ENCODE assay signal across 9 cellular contexts in the genomic region with DNA sequence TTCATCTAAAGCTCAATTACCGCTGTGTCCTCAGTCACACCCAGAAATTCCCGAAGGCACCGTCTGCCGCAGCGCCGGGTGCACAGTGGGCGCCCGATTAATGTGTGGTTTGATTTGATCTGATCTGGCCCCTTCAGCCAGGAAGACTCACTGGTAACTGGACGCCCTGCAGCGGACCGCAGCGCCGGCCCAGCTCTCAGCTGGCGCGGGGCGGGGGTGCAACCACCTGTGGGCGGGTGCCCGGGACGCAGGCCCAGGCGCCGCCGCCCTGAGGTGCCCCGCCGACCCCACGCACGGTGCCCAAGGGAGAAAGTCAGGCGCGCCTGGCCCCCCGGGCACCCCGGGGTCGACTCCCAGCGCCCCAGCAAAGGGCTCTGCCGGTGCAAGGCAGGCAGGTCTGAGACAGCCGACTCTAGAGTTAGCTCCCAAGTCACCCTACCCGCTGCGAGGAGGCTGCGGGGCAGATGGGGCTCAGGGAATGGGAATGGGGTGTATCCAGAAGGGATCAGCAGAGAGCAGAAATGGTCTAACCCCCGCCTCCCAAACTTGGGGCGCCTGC. TPM values are rescaled to one million over a fixed set of nuclear protein-coding genes. Genes with fewer than 3 reads are reported as not detected.
A peak's percentile ranks its signal among the peaks of the same experiment; 100 is the strongest.
DNase-seq lines count a peak whose midpoint lies in the region; ATAC-seq, FAIRE-seq and TF ChIP-seq lines count a peak whose summit lies in the region.
"Had no signal": no experiment of that assay in that cellular context is flagged by ENCODE, and none has a peak within 500 bp of the region (broad histone marks: within the 10 kb centered on the region; RNA-seq: fewer than 3 reads in every experiment).

No MANE protein-coding gene starts in this region.

- dilution Hi-C loops in keratinocyte (cut with MboI; ENCODE audit: extremely low pct_ligation_motif_present, low sequenced_read_pairs): no loop called here

- peaks cover 68% of the 10 kb centered on the region for H3K27me3 Mint-ChIP-seq in activated T-helper 2 cell treated with anti-CD3 and anti-CD28 coated beads, Interferon-gamma antibody, Interleukin-2, Interleukin-4, amounts not matched to agents 10 μg/mL and 5 μg/mL and 100 μg/mL, durations not matched to agents 14 hours and 24 hours and 36 hours (ENCODE audit: low read depth)

- intact Hi-C loops in activated T-helper 2 cell treated with anti-CD3 and anti-CD28 coated beads, Interferon-gamma antibody, Interleukin-2, Interleukin-4, amounts not matched to agents 10 μg/mL and 5 μg/mL and 100 μg/mL, durations not matched to agents 14 hours and 24 hours and 36 hours (cut with micrococcal nuclease): loop anchor here (10.0 kb wide), 1 partner anchor 1834 kb away; a partner anchor contains a TSS
- intact Hi-C loops in testis (cut with DNase I; ENCODE audit: low total_unique reads): no loop called here

- no peaks in the 10 kb centered on the region for H3K36me3 Mint-ChIP-seq in activated T-helper 2 cell treated with anti-CD3 and anti-CD28 coated beads, Interferon-gamma antibody, Interleukin-2, Interleukin-4, amounts not matched to agents 10 μg/mL and 5 μg/mL and 100 μg/mL, durations not matched to agents 14 hours and 24 hours and 36 hours (ENCODE audit: low read depth)

- H3K9me3 ChIP-seq in keratinocyte (ENCODE audit: control insufficient read depth, low read depth, low read length) (no peaks in the 10 kb centered on the region), testis (no peaks in the 10 kb centered on the region)

- H3K27ac ChIP-seq in keratinocyte (ENCODE audit: control insufficient read depth, insufficient read depth, low read length) (peak overlapping the region; percentile 87), testis (peak overlapping the region in 1 of 2 donors; percentile 24)

- peak overlapping the region; percentile 91 for H3K4me2 ChIP-seq in keratinocyte (ENCODE audit: control insufficient read depth, extremely low read depth, insufficient read depth, low read depth, low read length)

- H3K9me3 Mint-ChIP-seq in activated T-helper 2 cell treated with anti-CD3 and anti-CD28 coated beads, Interferon-gamma antibody, Interleukin-2, Interleukin-4, amounts not matched to agents 10 μg/mL and 5 μg/mL and 100 μg/mL, durations not matched to agents 14 hours and 24 hours and 36 hours: no peaks in the 10 kb centered on the region

- H3K9ac ChIP-seq in keratinocyte (ENCODE audit: control insufficient read depth, extremely low read depth, insufficient read depth, low read length): peak overlapping the region; percentile 76

- H3K9me1 ChIP-seq in keratinocyte (ENCODE audit: control insufficient read depth, extremely low read depth, insufficient read depth, low read length): peaks cover 10% of the 10 kb centered on the region

- H3K4me1 ChIP-seq in keratinocyte (ENCODE audit: control insufficient read depth, extremely low read depth, insufficient read depth, low read length): peaks cover 49% of the 10 kb centered on the region
- no peaks in the 10 kb centered on the region for H3K4me1 ChIP-seq in testis

- WGBS in testis, 2 donors: 12 to 15% methylated on average over 6 to 39 of the region's 39 CpGs

- peaks cover 4% of the 10 kb centered on the region for H4K20me1 ChIP-seq in keratinocyte (ENCODE audit: control insufficient read depth, extremely low read depth, insufficient read depth, low read length)

- no peak overlapping the region for H3K27ac Mint-ChIP-seq in activated T-helper 2 cell treated with anti-CD3 and anti-CD28 coated beads, Interferon-gamma antibody, Interleukin-2, Interleukin-4, amounts not matched to agents 10 μg/mL and 5 μg/mL and 100 μg/mL, durations not matched to agents 14 hours and 24 hours and 36 hours

- H3K4me3 ChIP-seq in keratinocyte (ENCODE audit: control insufficient read depth in 2 of 3, extremely low read depth in 1 of 3, insufficient read depth in 2 of 3, low read depth in 1 of 3, low read length in 3 of 3) (peak overlapping the region; percentile 67 to 69 (median 68)), testis (peak overlapping the region; percentile 44 to 60)

- peak; percentile 59 for DNase-seq in activated CD8-positive, alpha-beta memory T cell treated with anti-CD3 and anti-CD28 coated beads for 24 hours
- no peak for DNase-seq in activated CD8-positive, alpha-beta memory T cell treated with anti-CD3 and anti-CD28 coated beads, Interleukin-2, amount 50 U/mL, for 4 hours
- no peak for DNase-seq in activated T-helper 2 cell treated with anti-CD3 and anti-CD28 coated beads, Interferon-gamma antibody, Interleukin-2, Interleukin-4, amounts not matched to agents 10 μg/mL and 5 μg/mL and 100 μg/mL, durations not matched to agents 14 hours and 24 hours and 36 hours (ENCODE audit: low spot score)
- DNase-seq in keratinocyte (ENCODE audit: low read depth, low spot score) (no peak), testis (no peak), mesenteric fat pad (ENCODE audit: low spot score) (no peak)
- DNase-seq: DND-41 had no signal

- H3K36me3 ChIP-seq in keratinocyte (ENCODE audit: control insufficient read depth in 2 of 2, extremely low read depth in 1 of 2, insufficient read depth in 2 of 2, low read length in 2 of 2): no peaks in the 10 kb centered on the region
- no peaks in the 10 kb centered on the region for H3K36me3 ChIP-seq in testis (ENCODE audit: low read depth, missing control alignments)

- H3K79me2 ChIP-seq in keratinocyte (ENCODE audit: control insufficient read depth, insufficient read depth, low read length): peaks cover 6% of the 10 kb centered on the region

- no peak for TF ChIP-seq POLR2A in testis (IDR thresholded peaks at IDR 0.05)

- TF ChIP-seq CTCF in keratinocyte (optimal IDR thresholded peaks at IDR 0.05 in 1 of 3, IDR thresholded peaks at IDR 0.05 in 1 of 3, conservative IDR thresholded peaks at IDR 0.05 in 1 of 3; ENCODE audit: extremely low read depth in 1 of 3, insufficient read depth in 2 of 3, low read length in 3 of 3) (no peak), testis (IDR thresholded peaks at IDR 0.05) (no peak)

- H3K4me3 Mint-ChIP-seq in activated T-helper 2 cell treated with anti-CD3 and anti-CD28 coated beads, Interferon-gamma antibody, Interleukin-2, Interleukin-4, amounts not matched to agents 10 μg/mL and 5 μg/mL and 100 μg/mL, durations not matched to agents 14 hours and 24 hours and 36 hours (ENCODE audit: low read depth): peak overlapping the region; percentile 75

- no peak for FAIRE-seq in keratinocyte (lab: Jason Lieb, UNC)

- H2AFZ ChIP-seq in keratinocyte (ENCODE audit: control insufficient read depth, low read length): peak overlapping the region; percentile 49

- no peaks in the 10 kb centered on the region for H3K27me3 ChIP-seq in keratinocyte (ENCODE audit: control insufficient read depth, extremely low read depth, insufficient read depth, low read length)
- no peaks in the 10 kb centered on the region for H3K27me3 ChIP-seq in testis

- H3K4me1 Mint-ChIP-seq in activated T-helper 2 cell treated with anti-CD3 and anti-CD28 coated beads, Interferon-gamma antibody, Interleukin-2, Interleukin-4, amounts not matched to agents 10 μg/mL and 5 μg/mL and 100 μg/mL, durations not matched to agents 14 hours and 24 hours and 36 hours (ENCODE audit: low read depth): peaks cover 8% of the 10 kb centered on the region

- ATAC-seq in GM21381 (IDR thresholded peaks at IDR 0.05; ENCODE audit: unreplicated experiment): no peak
- ATAC-seq in activated CD4-positive, CD25-positive, alpha-beta regulatory T cell treated with anti-CD3 and anti-CD28 coated beads, Interleukin-2, amount 50 U/mL, for 24 hours: no peak

RNA-seq across cellular contexts. Expression of a gene that starts 1.7 kb away (rescaled TPM):
- total RNA-seq in activated T-helper 2 cell treated with anti-CD3 and anti-CD28 coated beads, Interferon-gamma antibody, Interleukin-2, Interleukin-4, amounts not matched to agents 10 μg/mL and 5 μg/mL and 100 μg/mL, durations not matched to agents 14 hours and 24 hours and 36 hours: 1.5 and 1.6 TPM in 2 replicates
- polyA plus RNA-seq in keratinocyte: 7.3 to 13.7 TPM (median 12.8 TPM) in 3 replicates
- 13.6 TPM for polyA plus RNA-seq in keratinocyte (2011; ENCODE audit: low read depth)
- 9.9 and 16.9 TPM in 2 replicates for polyA plus RNA-seq in keratinocyte (2011; cell fraction: cytosol; rRNA removed)
- polyA plus RNA-seq in keratinocyte (2011; cell fraction: nucleus; rRNA removed): 8.9 and 13.4 TPM in 2 replicates
- polyA plus RNA-seq in keratinocyte (2012; ENCODE audit: low replicate concordance): 6.1 and 16.2 TPM in 2 replicates
- 4.8 to 14.5 TPM (median 13.2 TPM) in 3 replicates for polyA minus RNA-seq in keratinocyte
- polyA minus RNA-seq in keratinocyte (2011; cell fraction: cytosol; rRNA and poly(A)+ RNA removed): 11.1 TPM
- polyA minus RNA-seq in keratinocyte (2011; cell fraction: nucleus; rRNA and poly(A)+ RNA removed): 6.6 and 12.1 TPM in 2 replicates
- total RNA-seq in testis: 10 to 100 TPM; 14.3 to 14.5 TPM
- 10.9 TPM for polyA plus RNA-seq in testis (ENCODE audit: insufficient read depth, low read depth, low replicate concordance)
- 48.6 TPM for total RNA-seq in mesenteric fat pad
